ENCODE assay signal across 1 cellular context in genomic region chr22:20980938-20981722, GRCh38.
TF ChIP-seq lines count a peak whose summit lies in the region.

No MANE protein-coding gene starts in this region.

TF ChIP-seq in endothelial cell of umbilical vein, 7 proteins besides CTCF, POLR2A, EP300 and RAD21:
- TF ChIP-seq MAX (IDR thresholded peaks at IDR 0.05; ENCODE audit: insufficient read depth, insufficient read length): no peak
- TF ChIP-seq EZH2 (IDR thresholded peaks at IDR 0.05; ENCODE audit: borderline replicate concordance, low read depth, low read length, severe bottlenecking): no peak
